17 cellular contexts compared by ENCODE assay signal in genomic region chr4:109169160-109169559, GRCh38.
DNase-seq lines count a peak whose midpoint lies in the region; ATAC-seq and TF ChIP-seq lines count a peak whose summit lies in the region.
"Had no signal": no experiment of that assay in that cellular context is flagged by ENCODE, and none has a peak within 500 bp of the region (broad histone marks: within the 10 kb centered on the region; RNA-seq: fewer than 3 reads in every experiment).

No MANE protein-coding gene starts in this region.

- no peak for TF ChIP-seq RAD21 in HCT116 (IDR thresholded peaks at IDR 0.05; ENCODE audit: low read depth)

- 100% methylated on average over 1 of the region's 1 CpG; no CpG with 5 or more reads in 1 of the 2 experiments for WGBS in endodermal cell (ENCODE audit: insufficient coverage in 1 of 2, insufficient read length in 1 of 2), 2 experiments

- H3K4me1 Mint-ChIP-seq in endodermal cell = peaks cover 9% of the 10 kb centered on the region

- H3K79me2 ChIP-seq in HCT116 (ENCODE audit: insufficient read depth, low read length) = no peaks in the 10 kb centered on the region

- H3K4me3 Mint-ChIP-seq in endodermal cell = no peak overlapping the region

- peak; percentile 34; the same call in 1 of the 2 replicates for ATAC-seq in HCT116
- ATAC-seq: PC-3 had no signal

- H3K36me3 Mint-ChIP-seq in endodermal cell (ENCODE audit: low read depth) = no peaks in the 10 kb centered on the region

- BruUV-seq in HCT116 (replicated peaks; lab: Mats Ljungman, UMichigan) = no TSS peak

- H3K9ac ChIP-seq in HCT116 (ENCODE audit: low read length) (no peak overlapping the region), endodermal cell (ENCODE audit: extremely low read depth, low read length, poor library complexity, severe bottlenecking) (no peak overlapping the region)

- intact Hi-C loops in HCT116 (cut with micrococcal nuclease) = no loop called here

- DNase-seq in HCT116 (ENCODE audit: low read depth, low spot score) = no peak
- DNase-seq in NCI-H446 (lab: John Stamatoyannopoulos, UW) = peak; percentile 45 to 47
- DNase-seq in endodermal cell = no peak
- peak; percentile 30 for DNase-seq in kidney tubule cell (ENCODE audit: low spot score)
- no peak for DNase-seq in NCI-H748 (lab: John Stamatoyannopoulos, UW; ENCODE audit: unreplicated experiment)
- DNase-seq in NCI-H82 treated with DMSO at 0.1 percent for 48 hours (lab: John Stamatoyannopoulos, UW; ENCODE audit: unreplicated experiment) = no peak
- no peak for DNase-seq in DMS 273 (lab: John Stamatoyannopoulos, UW; ENCODE audit: unreplicated experiment)
- DNase-seq: EL, Karpas-422, MV-4-11, NCI-H1417 treated with DMSO at 0.1 percent for 48 hours, NCI-H1930, NCI-H774, PC-3, SJCRH30 had no signal

- H3K4me1 ChIP-seq in HCT116 (ENCODE audit: control insufficient read depth in 1 of 2, insufficient read depth in 2 of 2, low read length in 2 of 2) (no peaks in the 10 kb centered on the region), endodermal cell (ENCODE audit: control insufficient read depth, insufficient read depth, low read length) (peaks cover 7% of the 10 kb centered on the region)

- H3K27me3 ChIP-seq in HCT116 (ENCODE audit: insufficient read depth, low read length) = peaks cover 66% of the 10 kb centered on the region
- H3K27me3 ChIP-seq in endodermal cell (ENCODE audit: control insufficient read depth, insufficient read depth, low read length, poor library complexity, severe bottlenecking) = no peaks in the 10 kb centered on the region
- H3K27me3 ChIP-seq: SJCRH30 had no signal

- H3K4me3 ChIP-seq in HCT116 (replicated peaks in 1 of 2; ENCODE audit: low read depth in 1 of 2, low read length in 2 of 2) (no peak overlapping the region), endodermal cell (ENCODE audit: low read length) (no peak overlapping the region)
- H3K4me3 ChIP-seq: HAP-1, SJCRH30 had no signal

- TF ChIP-seq CTCF in HCT116 (IDR thresholded peaks at IDR 0.05 in 2 of 3, conservative IDR thresholded peaks at IDR 0.05 in 1 of 3; ENCODE audit: borderline replicate concordance in 1 of 3, insufficient read depth in 1 of 3, low read depth in 2 of 3, low read length in 2 of 3) (no peak), endodermal cell (conservative IDR thresholded peaks at IDR 0.05) (peak; percentile 37)

- no peak overlapping the region for H2AFZ ChIP-seq in HCT116 (ENCODE audit: low read depth, low read length, poor library complexity, severe bottlenecking)

- H3K27ac Mint-ChIP-seq in endodermal cell = no peak overlapping the region

- POLR2A ChIA-PET in HCT116 (lab: Charles Lee) = no interaction called here

- no peaks in the 10 kb centered on the region; the same call in 1 of the 2 replicates for H4K20me1 ChIP-seq in HCT116 (ENCODE audit: insufficient read depth)

- RAD21 ChIA-PET in HCT116 (lab: Charles Lee; ENCODE audit: low non-redundant PET in 1 of 2, low total read pairs in 2 of 2, uncharacterized antibody in 2 of 2, unreplicated experiment in 2 of 2) = no interaction called here

- no peak overlapping the region for H3K27ac ChIP-seq in HCT116 (ENCODE audit: low read depth, low read length)
- no peak overlapping the region for H3K27ac ChIP-seq in endodermal cell (ENCODE audit: low read depth, low read length)
- H3K27ac ChIP-seq: C4-2B, SJCRH30 had no signal

- H3K9me3 ChIP-seq in HCT116 (ENCODE audit: control insufficient read depth in 1 of 2, insufficient read depth in 1 of 2, low read depth in 1 of 2, low read length in 2 of 2) (no peaks in the 10 kb centered on the region), endodermal cell (ENCODE audit: control insufficient read depth, low read length) (no peaks in the 10 kb centered on the region)
- H3K9me3 ChIP-seq: HAP-1, SJCRH30 had no signal

- CTCF ChIA-PET in HCT116 (lab: Charles Lee) = no interaction called here

- no peak for TF ChIP-seq POLR2A in HCT116 (IDR thresholded peaks at IDR 0.05; ENCODE audit: borderline replicate concordance, extremely low read depth, insufficient read depth, insufficient read length)

- H3K9me3 Mint-ChIP-seq in endodermal cell = no peaks in the 10 kb centered on the region

- no peaks in the 10 kb centered on the region for H3K27me3 Mint-ChIP-seq in endodermal cell (ENCODE audit: insufficient read depth)

- H3K36me3 ChIP-seq in HCT116 (ENCODE audit: control insufficient read depth in 1 of 2, insufficient read depth in 2 of 2, low read length in 2 of 2) (no peaks in the 10 kb centered on the region), endodermal cell (ENCODE audit: control insufficient read depth, insufficient read depth, low read length) (no peaks in the 10 kb centered on the region)
- H3K36me3 ChIP-seq: HAP-1, SJCRH30 had no signal

- H3K9me2 ChIP-seq in HCT116 (ENCODE audit: insufficient read depth) = no peaks in the 10 kb centered on the region

- H3K4me2 ChIP-seq in HCT116 (ENCODE audit: low read length) = no peak overlapping the region

TF ChIP-seq in HCT116, 20 proteins besides CTCF, POLR2A, EP300 and RAD21:
- TF ChIP-seq SRF (IDR thresholded peaks at IDR 0.05; ENCODE audit: low read depth) (no peak), CBX3 (IDR thresholded peaks at IDR 0.05; ENCODE audit: low read depth) (no peak), EGR1 (IDR thresholded peaks at IDR 0.05; ENCODE audit: low read depth) (no peak), TCF7L2 (IDR thresholded peaks at IDR 0.05; ENCODE audit: borderline replicate concordance, extremely low read depth, insufficient read depth, insufficient read length) (no peak), CEBPB (IDR thresholded peaks at IDR 0.05; ENCODE audit: low read depth) (no peak), SP1 (IDR thresholded peaks at IDR 0.05; ENCODE audit: low read depth) (no peak), EZH2 (IDR thresholded peaks at IDR 0.05) (no peak), ATF3 (IDR thresholded peaks at IDR 0.05) (no peak)

Comparison
In these comparisons a context has a peak if more than half of its experiments do, and no peak if none do; other contexts are left out.
1. DNase-seq: peak in NCI-H446 (2 of 2) and kidney tubule cell (single experiment); none in HCT116 (single experiment), endodermal cell (single experiment), NCI-H748 (single experiment), NCI-H82 treated with DMSO at 0.1 percent for 48 hours (single experiment) and DMS 273 (single experiment).